8 cellular contexts compared by ENCODE assay signal in the genomic region with DNA sequence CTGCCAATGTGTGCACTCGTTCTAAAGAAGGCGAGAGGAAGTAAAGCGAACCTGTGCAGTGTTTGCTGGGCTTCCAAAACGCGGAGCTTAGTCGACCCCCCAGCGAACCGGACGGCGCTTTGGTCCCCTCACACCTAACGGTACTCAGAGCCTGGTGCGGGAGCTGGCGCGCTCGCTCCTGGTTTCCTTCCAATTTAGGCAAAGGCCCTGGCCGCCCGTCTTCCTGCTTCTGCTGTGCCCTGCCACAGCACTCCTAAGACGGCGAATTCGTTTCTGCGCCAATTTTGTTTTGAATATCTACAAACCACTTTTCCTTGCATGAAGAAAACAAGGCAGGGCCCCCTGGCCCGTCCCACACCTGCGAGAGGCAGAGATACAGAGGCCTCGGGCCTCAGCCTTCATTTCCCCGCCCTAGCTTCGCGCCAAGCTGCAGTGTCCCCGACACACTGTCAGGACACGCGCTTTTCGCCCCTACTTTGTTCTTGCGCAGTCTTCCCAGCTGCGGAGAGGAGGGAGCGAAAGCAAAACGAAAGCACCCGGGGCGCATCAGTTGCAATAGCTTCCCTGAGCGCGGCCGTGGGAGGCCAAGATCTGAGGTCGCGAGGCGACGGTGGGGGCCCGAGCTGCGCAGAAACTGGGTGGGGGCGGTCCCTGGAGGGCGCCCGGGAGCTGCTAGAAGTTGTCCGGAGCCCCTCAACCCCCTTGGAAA.
DNase-seq lines count a peak whose midpoint lies in the region; ATAC-seq and TF ChIP-seq lines count a peak whose summit lies in the region.

No MANE protein-coding gene starts in this region.

- peak overlapping the region; percentile 75 for H2BK15ac ChIP-seq in mesenchymal stem cell (ENCODE audit: low read depth, poor library complexity, severe bottlenecking)

- H4K91ac ChIP-seq in mesenchymal stem cell (ENCODE audit: low read length), result peak overlapping the region; percentile 84

- H2BK5ac ChIP-seq in mesenchymal stem cell (ENCODE audit: low read depth, low read length, poor library complexity, severe bottlenecking), result no peak overlapping the region

- peak overlapping the region; percentile 80 to 94 for H2BK12ac ChIP-seq in mesenchymal stem cell (ENCODE audit: low read length in 2 of 2)

- H3K9me3 ChIP-seq in Caco-2 (no peaks in the 10 kb centered on the region), WERI-Rb-1 (ENCODE audit: severe bottlenecking) (no peaks in the 10 kb centered on the region), mesenchymal stem cell (ENCODE audit: control insufficient read depth, low read length) (no peaks in the 10 kb centered on the region), stomach smooth muscle (ENCODE audit: control insufficient read depth in 2 of 2, low read length in 2 of 2) (no peaks in the 10 kb centered on the region), HAP-1 (no peaks in the 10 kb centered on the region)

- peak overlapping the region; percentile 91 for H3K4me2 ChIP-seq in mesenchymal stem cell (ENCODE audit: low read length, poor library complexity, severe bottlenecking)

- H3K4me3 ChIP-seq in Caco-2 (ENCODE audit: low read depth, low read length) (peak overlapping the region; percentile 100), WERI-Rb-1 (ENCODE audit: low read depth, low read length) (no peak overlapping the region), coronary artery (peak overlapping the region; percentile 97), mesenchymal stem cell (ENCODE audit: insufficient read depth in 1 of 2, low read depth in 1 of 2, low read length in 2 of 2) (peak overlapping the region; percentile 55 to 80), stomach smooth muscle (ENCODE audit: low read length in 2 of 2) (peak overlapping the region; percentile 44 to 93), HAP-1 (no peak overlapping the region)

- no TSS peak for BruUV-seq in Caco-2 (replicated peaks; lab: Mats Ljungman, UMichigan)

- H3K9me3 Mint-ChIP-seq in Caco-2 (ENCODE audit: unreplicated experiment), result no peaks in the 10 kb centered on the region

- H3K4me1 ChIP-seq in Caco-2 (peaks cover 26% of the 10 kb centered on the region), mesenchymal stem cell (ENCODE audit: control insufficient read depth, insufficient read depth, low read depth, low read length) (peaks cover 38% of the 10 kb centered on the region), stomach smooth muscle (ENCODE audit: control insufficient read depth, insufficient read depth, low read length) (peaks cover 42% of the 10 kb centered on the region), HAP-1 (peaks cover 20% of the 10 kb centered on the region)

- peak overlapping the region in 1 of 2 experiments; percentile 93 for H3K23ac ChIP-seq in mesenchymal stem cell (ENCODE audit: low read length in 2 of 2)

- TF ChIP-seq CTCF in Caco-2 (IDR thresholded peaks at IDR 0.05; ENCODE audit: insufficient read depth in 1 of 2, low read depth in 1 of 2, low read length in 1 of 2, severe bottlenecking in 1 of 2, unreplicated experiment in 1 of 2), result no peak
- no peak for TF ChIP-seq CTCF in WERI-Rb-1 (IDR thresholded peaks at IDR 0.05; ENCODE audit: low read depth, low read length)
- no peak for TF ChIP-seq CTCF in coronary artery (IDR thresholded peaks at IDR 0.05)

- CTCF ChIA-PET in Caco-2 (lab: Charles Lee), result interaction anchor here (1.2 to 1.4 kb wide), 2 partner anchors 151 to 191 kb away, joined by 3 to 5 read pairs; a partner anchor contains a TSS

- intact Hi-C loops in Caco-2 (cut with micrococcal nuclease; ENCODE audit: unreplicated experiment), result no loop called here

- H3K27ac ChIP-seq in WERI-Rb-1 (peak overlapping the region; percentile 99), coronary artery (peak overlapping the region in 1 of 2 donors; percentile 100), mesenchymal stem cell (ENCODE audit: low read length, poor library complexity, severe bottlenecking) (no peak overlapping the region), stomach smooth muscle (ENCODE audit: low read length) (peak overlapping the region; percentile 96)

- POLR2A ChIA-PET in Caco-2 (lab: Charles Lee), result interaction anchor here (4.0 kb wide), 1 partner anchor 46 kb away, joined by 29 read pairs; no protein-coding TSS in a partner anchor

- peaks cover 24% of the 10 kb centered on the region for H3K4me1 Mint-ChIP-seq in Caco-2 (ENCODE audit: low read depth, unreplicated experiment)

- H3K27me3 ChIP-seq in Caco-2 (replicated peaks; ENCODE audit: control insufficient read depth, insufficient read depth, low read length) (no peaks in the 10 kb centered on the region), WERI-Rb-1 (ENCODE audit: insufficient read depth, low read depth, severe bottlenecking) (no peaks in the 10 kb centered on the region), mesenchymal stem cell (ENCODE audit: control insufficient read depth in 1 of 2, insufficient read depth in 1 of 2, low read length in 2 of 2) (peaks cover 2 to 57% of the 10 kb centered on the region in 2 experiments), stomach smooth muscle (ENCODE audit: control insufficient read depth in 1 of 2, insufficient read depth in 2 of 2, low read length in 2 of 2) (peaks cover 26 to 52% of the 10 kb centered on the region in 2 donors), HAP-1 (ENCODE audit: low read depth) (no peaks in the 10 kb centered on the region)

- peak overlapping the region; percentile 74 to 80 for H3K4ac ChIP-seq in mesenchymal stem cell (ENCODE audit: low read depth in 1 of 2, low read length in 2 of 2)

- DNase-seq in Caco-2 (no peak), WERI-Rb-1 (no peak), coronary artery (ENCODE audit: low spot score) (peak; percentile 74), mesenchymal stem cell (peak; percentile 88), HPDE6-E6E7 (ENCODE audit: extremely low spot score) (no peak), HAP-1 (ENCODE audit: low spot score in 2 of 2) (no peak)

- peak overlapping the region; percentile 77 for H2BK120ac ChIP-seq in mesenchymal stem cell (ENCODE audit: low read depth, low read length)

- H2AFZ ChIP-seq in mesenchymal stem cell (ENCODE audit: low read depth, low read length), result peak overlapping the region; percentile 67

- H3K79me1 ChIP-seq in mesenchymal stem cell (replicated peaks; ENCODE audit: low read length, poor library complexity, severe bottlenecking), result peaks cover 4% of the 10 kb centered on the region

- no peak overlapping the region for H2AK5ac ChIP-seq in mesenchymal stem cell (ENCODE audit: low read length, severe bottlenecking)

- peak overlapping the region; percentile 89 for H4K8ac ChIP-seq in mesenchymal stem cell (ENCODE audit: low read length)

- H3K27ac Mint-ChIP-seq in Caco-2 (ENCODE audit: unreplicated experiment), result no peak overlapping the region

- no peak for ATAC-seq in HG03460 (IDR thresholded peaks at IDR 0.05; ENCODE audit: unreplicated experiment)

- H3K14ac ChIP-seq in mesenchymal stem cell (ENCODE audit: low read length in 2 of 2), result no peak overlapping the region

- H3K18ac ChIP-seq in mesenchymal stem cell (ENCODE audit: low read depth in 1 of 2, low read length in 2 of 2), result peak overlapping the region; percentile 80 to 87

- 7% methylated on average over 50 of the region's 50 CpGs for WGBS in mesenchymal stem cell

- peak overlapping the region; percentile 95 for H3K4me3 Mint-ChIP-seq in Caco-2 (ENCODE audit: unreplicated experiment)

- H3K36me3 Mint-ChIP-seq in Caco-2 (ENCODE audit: insufficient read depth, unreplicated experiment), result peaks cover 28% of the 10 kb centered on the region

- H3K9ac ChIP-seq in mesenchymal stem cell (ENCODE audit: low read length) (peak overlapping the region; percentile 98), stomach smooth muscle (ENCODE audit: low read length in 2 of 2) (peak overlapping the region; percentile 21 to 39)

- H3K27me3 Mint-ChIP-seq in Caco-2 (ENCODE audit: insufficient read depth, unreplicated experiment), result no peaks in the 10 kb centered on the region

- in situ Hi-C loops in HAP-1 (cut with MboI; ENCODE audit: low sequenced_read_pairs), result no loop called here

- no peaks in the 10 kb centered on the region for H3K36me3 ChIP-seq in Caco-2 (ENCODE audit: control insufficient read depth, insufficient read depth, low read length)
- peaks cover 5% of the 10 kb centered on the region for H3K36me3 ChIP-seq in WERI-Rb-1
- H3K36me3 ChIP-seq in mesenchymal stem cell (ENCODE audit: control insufficient read depth in 1 of 2, insufficient read depth in 2 of 2, low read depth in 1 of 2, low read length in 2 of 2), result peaks cover 0 to 2% of the 10 kb centered on the region in 2 experiments
- no peaks in the 10 kb centered on the region for H3K36me3 ChIP-seq in stomach smooth muscle (ENCODE audit: control insufficient read depth in 2 of 2, insufficient read depth in 2 of 2, low read length in 2 of 2)
- H3K36me3 ChIP-seq in HAP-1 (replicated peaks), result no peaks in the 10 kb centered on the region

Comparison
In these comparisons a context has a peak if more than half of its experiments do, and no peak if none do; other contexts are left out.
1. DNase-seq: peak in coronary artery (single experiment) and mesenchymal stem cell (single experiment); none in Caco-2 (0 of 2), WERI-Rb-1 (single experiment), HPDE6-E6E7 (single experiment) and HAP-1 (0 of 2).
2. H3K4me3 ChIP-seq: peak in Caco-2 (single experiment), coronary artery (single experiment), mesenchymal stem cell (2 of 2) and stomach smooth muscle (2 of 2); none in WERI-Rb-1 (single experiment) and HAP-1 (single experiment).